ENCODE assay signal across 5 cellular contexts in the genomic region with DNA sequence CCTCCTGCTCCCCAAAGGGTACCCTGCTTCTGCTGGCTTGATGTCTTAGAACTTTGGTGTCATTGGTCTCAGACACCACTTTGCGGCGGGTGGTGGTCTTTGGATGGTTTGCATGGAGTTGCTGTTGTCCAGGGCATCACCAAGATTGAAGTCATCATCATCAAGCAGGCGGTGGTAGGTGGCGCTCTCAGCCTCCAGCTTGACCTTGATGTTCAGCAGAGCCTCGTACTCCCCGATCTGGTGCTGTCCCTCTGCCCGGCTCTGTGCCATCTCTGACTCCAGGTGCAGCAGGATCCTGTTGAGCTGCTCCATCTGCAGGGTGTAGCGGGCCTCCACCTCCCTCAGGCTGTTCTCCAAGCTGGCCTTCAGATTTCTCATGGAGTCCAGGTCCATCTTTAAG. TPM values are rescaled to one million over a fixed set of nuclear protein-coding genes. Genes with fewer than 3 reads are reported as not detected.
"Had no signal": no experiment of that assay in that cellular context is flagged by ENCODE, and none has a peak within 500 bp of the region (broad histone marks: within the 10 kb centered on the region; RNA-seq: fewer than 3 reads in every experiment).

No MANE protein-coding gene starts in this region.

RNA-seq across cellular contexts. Expression of gene PPP1R1C, which starts 24.5 kb away (rescaled TPM):
- total RNA-seq: gastrocnemius medialis, mononuclear cell, natural killer cell, sigmoid colon, vagina had no signal
